15 cellular contexts compared by ENCODE assay signal in the genomic region with DNA sequence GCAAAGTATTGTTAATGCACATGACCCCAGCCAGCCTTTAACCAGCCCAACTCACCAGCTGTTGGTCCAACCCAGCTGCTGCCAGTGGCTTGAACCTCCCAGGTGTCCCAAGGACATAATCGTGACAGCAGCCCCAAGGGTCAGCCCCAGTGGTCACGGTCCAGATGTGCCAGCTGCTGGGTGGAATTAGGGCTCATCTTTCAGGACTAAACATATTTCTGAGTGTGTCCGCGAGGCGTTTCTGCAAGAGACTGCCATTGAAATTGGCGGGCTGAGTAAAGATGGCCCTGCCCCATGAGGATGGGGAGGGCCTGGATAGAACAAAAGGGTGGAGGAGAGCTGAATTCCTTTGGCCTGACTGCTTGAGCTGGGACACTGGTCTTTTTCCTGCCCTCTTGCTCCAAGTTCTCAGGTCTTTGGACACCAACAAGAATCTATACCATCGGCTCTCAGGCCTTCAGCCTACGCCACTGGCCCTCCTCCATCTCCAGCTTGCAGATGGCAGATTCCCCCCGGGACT.
"Had no signal": no experiment of that assay in that cellular context is flagged by ENCODE, and none has a peak within 500 bp of the region (broad histone marks: within the 10 kb centered on the region; RNA-seq: fewer than 3 reads in every experiment).

No MANE protein-coding gene starts in this region.

- DNase-seq: activated B cell treated with CpG ODN at 0.5 μM for 24 hours; activated CD4-positive, alpha-beta T cell treated with anti-CD3 and anti-CD28 coated beads, Interleukin-2, amount 10 ng/mL, durations not matched to agents 24 days and 14 days; activated CD8-positive, alpha-beta T cell treated with anti-CD3 and anti-CD28 coated beads for 36 hours; activated naive CD4-positive, alpha-beta T cell treated with Interleukin-2 at 50 U/mL for 16 hours; activated T-cell treated with anti-CD3 and anti-CD28 coated beads, Interleukin-2, amount 50 U/mL, for 1 hour; central memory CD4-positive, alpha-beta T cell; colonic mucosa; erythroblast; mesenchymal stem cell; naive thymus-derived CD4-positive, alpha-beta T cell; stimulated activated CD4-positive, alpha-beta T cell treated with anti-CD3 and anti-CD28 coated beads, Interleukin-12 subunit alpha, Interleukin-12 subunit beta, amount 100 ng/mL, for 4 hours; stimulated activated CD4-positive, alpha-beta T cell treated with anti-CD3 and anti-CD28 coated beads, Interleukin-1b, Interleukin-23, amount 100 ng/mL, for 48 hours; stimulated activated naive CD4-positive, alpha-beta T cell treated with Interleukin-2 at 50 U/mL for 16 hours; tibial artery had no signal

- H3K27me3 ChIP-seq: colonic mucosa, right atrium auricular region had no signal

- H3K4me3 ChIP-seq: colonic mucosa, right atrium auricular region, tibial artery had no signal

- H3K27ac ChIP-seq: colonic mucosa, right atrium auricular region, tibial artery had no signal

- H3K9me3 ChIP-seq: colonic mucosa had no signal

- H3K36me3 ChIP-seq: colonic mucosa, right atrium auricular region, tibial artery had no signal

- H3K4me1 ChIP-seq: colonic mucosa, right atrium auricular region, tibial artery had no signal
